24 cellular contexts compared by ENCODE assay signal in genomic region chr1:19923137-19923952, GRCh38. TPM values are rescaled to one million over a fixed set of nuclear protein-coding genes. Genes with fewer than 3 reads are reported as not detected.
DNase-seq lines count a peak whose midpoint lies in the region; ATAC-seq and TF ChIP-seq lines count a peak whose summit lies in the region.
"Had no signal": no experiment of that assay in that cellular context is flagged by ENCODE, and none has a peak within 500 bp of the region (broad histone marks: within the 10 kb centered on the region; RNA-seq: fewer than 3 reads in every experiment).

TSS of gene PLA2G2E (minus strand) at chr1:19923617. CDS start at chr1:19923559, 58 bp downstream.

- TF ChIP-seq EP300 in ovary (IDR thresholded peaks at IDR 0.05): no peak

- H3K9me3 Mint-ChIP-seq in glutamatergic neuron (ENCODE audit: unreplicated experiment): no peaks in the 10 kb centered on the region
- H3K9me3 Mint-ChIP-seq: CD4-positive, CD25-positive, alpha-beta regulatory T cell; GM23338 had no signal

- peak within 1 kb of the TSS; percentile 43 for H3K4me2 ChIP-seq in parathyroid adenoma (ENCODE audit: low read length)
- H3K4me2 ChIP-seq: GM23338 had no signal

- ATAC-seq in HG03565 (IDR thresholded peaks at IDR 0.05; ENCODE audit: unreplicated experiment): no peak
- ATAC-seq: GM12878, GM23338, HCT116 had no signal

- no peaks in the 10 kb centered on the region for H3K9me3 ChIP-seq in parathyroid adenoma (ENCODE audit: control insufficient read depth, low read length)
- H3K9me3 ChIP-seq in colonic mucosa: no peaks in the 10 kb centered on the region
- H3K9me3 ChIP-seq in ovary: no peaks in the 10 kb centered on the region

- H3K27ac Mint-ChIP-seq in glutamatergic neuron (ENCODE audit: unreplicated experiment): no peak within 1 kb of the TSS
- H3K27ac Mint-ChIP-seq: GM23338 had no signal

- no peaks in the 10 kb centered on the region for H3K4me1 Mint-ChIP-seq in glutamatergic neuron (ENCODE audit: low read depth, unreplicated experiment)

- peak; percentile 67 for DNase-seq in SW480 (ENCODE audit: low spot score)
- peak; percentile 55 for DNase-seq in glutamatergic neuron
- no peak for DNase-seq in colonic mucosa
- DNase-seq in cerebellum (ENCODE audit: low spot score): no peak
- no peak for DNase-seq in ovary
- DNase-seq: CD4-positive, CD25-positive, alpha-beta regulatory T cell; COR-L47; DND-41; KBM-7; NCI-H1092; NCI-H1436; NCI-H187 treated with DMSO at 0.1 percent for 48 hours; NCI-H2107; NCI-H446 treated with DMSO at 0.1 percent for 48 hours; NCI-H526 treated with DMSO at 0.1 percent for 48 hours; OCI-M1; SHP77 had no signal

- H3K27ac ChIP-seq in parathyroid adenoma (peak within 1 kb of the TSS; percentile 98), colonic mucosa (no peak within 1 kb of the TSS), ovary (no peak within 1 kb of the TSS)

- no peaks in the 10 kb centered on the region for H3K36me3 ChIP-seq in parathyroid adenoma (ENCODE audit: control insufficient read depth, insufficient read depth, low read length)
- H3K36me3 ChIP-seq in colonic mucosa: no peaks in the 10 kb centered on the region
- H3K36me3 ChIP-seq in ovary: no peaks in the 10 kb centered on the region

- H2AFZ ChIP-seq in parathyroid adenoma: peak within 1 kb of the TSS; percentile 64
- H2AFZ ChIP-seq: GM23338 had no signal

- peaks cover 33% of the 10 kb centered on the region for H3K4me1 ChIP-seq in parathyroid adenoma
- no peaks in the 10 kb centered on the region for H3K4me1 ChIP-seq in colonic mucosa
- H3K4me1 ChIP-seq in ovary (ENCODE audit: insufficient read depth): peaks cover 2% of the 10 kb centered on the region

- TF ChIP-seq CTCF in glutamatergic neuron (IDR thresholded peaks at IDR 0.05; ENCODE audit: partially characterized antibody, unreplicated experiment): no peak
- no peak for TF ChIP-seq CTCF in parathyroid adenoma (IDR thresholded peaks at IDR 0.05)
- no peak for TF ChIP-seq CTCF in colonic mucosa (IDR thresholded peaks at IDR 0.05)
- TF ChIP-seq CTCF in ovary (IDR thresholded peaks at IDR 0.05): no peak

- H3K79me2 ChIP-seq in parathyroid adenoma: no peaks in the 10 kb centered on the region

- H3K4me3 Mint-ChIP-seq in glutamatergic neuron (ENCODE audit: unreplicated experiment): no peak within 1 kb of the TSS
- H3K4me3 Mint-ChIP-seq: CD4-positive, CD25-positive, alpha-beta regulatory T cell; GM23338 had no signal

- intact Hi-C loops in colonic mucosa (cut with DNase I) (loop anchor here (5.0 kb wide), 1 partner anchor 574 kb away; no protein-coding TSS in a partner anchor), ovary (cut with DNase I) (loop anchor here in 1 of 4 donors (5.0 to 10.0 kb wide), 2 partner anchors 441 to 569 kb away; no protein-coding TSS in a partner anchor)

- H3K27me3 Mint-ChIP-seq in glutamatergic neuron (ENCODE audit: unreplicated experiment): peaks cover 2% of the 10 kb centered on the region
- H3K27me3 Mint-ChIP-seq: CD4-positive, CD25-positive, alpha-beta regulatory T cell had no signal

- no peak for TF ChIP-seq POLR2A in ovary (IDR thresholded peaks at IDR 0.05)

- no peaks in the 10 kb centered on the region for H3K27me3 ChIP-seq in parathyroid adenoma (ENCODE audit: control insufficient read depth, insufficient read depth, low read length)
- no peaks in the 10 kb centered on the region for H3K27me3 ChIP-seq in colonic mucosa
- H3K27me3 ChIP-seq in ovary: no peaks in the 10 kb centered on the region

- no peak within 1 kb of the TSS for H3K4me3 ChIP-seq in parathyroid adenoma (ENCODE audit: low read depth, low read length)
- no peak within 1 kb of the TSS for H3K4me3 ChIP-seq in colonic mucosa
- no peak within 1 kb of the TSS for H3K4me3 ChIP-seq in ovary
- H3K4me3 ChIP-seq: GM12878, GM23338 had no signal

- no peak within 1 kb of the TSS for H3K9ac ChIP-seq in parathyroid adenoma
- H3K9ac ChIP-seq in colonic mucosa (ENCODE audit: low read depth in 2 of 2, low read length in 2 of 2): no peak within 1 kb of the TSS

- H3K36me3 Mint-ChIP-seq in glutamatergic neuron (ENCODE audit: unreplicated experiment): no peaks in the 10 kb centered on the region
- H3K36me3 Mint-ChIP-seq: CD4-positive, CD25-positive, alpha-beta regulatory T cell had no signal

- 71 to 80% (median 76%) methylated on average over 14 of the region's 14 CpGs for WGBS in ovary, 3 donors

RNA-seq across cellular contexts. Expression of gene PLA2G2E, which starts in this region (rescaled TPM):
- total RNA-seq in glutamatergic neuron (ENCODE audit: unreplicated experiment): not detected
- not detected for total RNA-seq in colonic mucosa
- not detected for total RNA-seq in cerebellum
- not detected for total RNA-seq in ovary
- polyA plus RNA-seq in ovary: not detected
- total RNA-seq: CD4-positive, CD25-positive, alpha-beta regulatory T cell; GM12878; GM23338; RPMI7951 had no signal
- polyA plus RNA-seq: BJ; CD4-positive, CD25-positive, alpha-beta regulatory T cell; GM12878; GM23338 had no signal

Comparison
In these comparisons a context has a peak if more than half of its experiments do, and no peak if none do; other contexts are left out.
1. Peak in DNase-seq in glutamatergic neuron; RNA of the gene not detected or under 1 TPM.